Comparison of ENCODE assay signal across 21 cellular contexts in the genomic region with DNA sequence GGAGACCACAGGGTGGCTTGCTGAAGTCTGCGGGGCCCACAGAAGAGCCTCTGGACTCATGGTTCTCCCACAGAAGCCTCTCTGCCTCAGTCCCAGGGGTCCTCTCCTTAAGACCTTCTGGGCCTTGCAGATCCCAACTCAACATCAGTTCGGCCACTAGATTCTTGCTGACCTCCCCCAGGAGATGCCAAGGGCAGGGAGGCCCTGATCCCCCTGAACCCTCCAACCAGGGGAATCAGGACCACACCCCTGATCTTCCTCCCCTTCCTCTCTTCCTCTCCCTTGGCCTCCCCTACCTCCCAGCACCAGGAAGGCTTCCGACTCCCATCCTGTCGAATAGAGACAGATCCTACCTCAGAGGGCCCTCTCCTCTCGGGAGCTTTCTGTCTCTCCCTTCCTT. TPM values are rescaled to one million over a fixed set of nuclear protein-coding genes. Genes with fewer than 3 reads are reported as not detected.
"Had no signal": no experiment of that assay in that cellular context is flagged by ENCODE, and none has a peak within 500 bp of the region (broad histone marks: within the 10 kb centered on the region; RNA-seq: fewer than 3 reads in every experiment).

No MANE protein-coding gene starts in this region.

- H3K27me3 ChIP-seq: MG63, SJSA1 had no signal

- H3K27ac ChIP-seq: SJSA1 had no signal

- H3K36me3 ChIP-seq: MG63, SJSA1 had no signal

- H3K9me3 ChIP-seq: MG63, SJSA1 had no signal

- H3K4me1 ChIP-seq: SJSA1 had no signal

- DNase-seq: activated CD4-positive, alpha-beta T cell treated with anti-CD3 and anti-CD28 coated beads, Interleukin-2, amount 50 U/mL, for 1 hour; activated CD8-positive, alpha-beta T cell treated with anti-CD3 and anti-CD28 coated beads for 36 hours; activated effector memory CD4-positive, alpha-beta T cell treated with Interleukin-2 at 50 U/mL for 16 hours; activated naive CD4-positive, alpha-beta T cell treated with Interleukin-2 at 50 U/mL for 16 hours; activated T-cell treated with anti-CD3 and anti-CD28 coated beads, Interleukin-2, amount 50 U/mL, for 24 hours; amygdala; MG63; NCI-H1105; NCI-H1436 treated with DMSO at 0.1 percent for 48 hours; NCI-H187; NCI-H2081 treated with DMSO at 0.1 percent for 48 hours; NCI-H446; NCI-H524; PC-3; SHP77; SW 1271 had no signal

- FAIRE-seq: astrocyte, RCC 7860 had no signal

- H3K4me3 ChIP-seq: MG63, SJSA1 had no signal

RNA-seq across cellular contexts. Expression of a gene that starts 53.4 kb away (rescaled TPM):
- total RNA-seq: activated CD8-positive, alpha-beta T cell treated with anti-CD3 and anti-CD28 coated beads for 36 hours; activated naive CD4-positive, alpha-beta T cell treated with anti-CD3 and anti-CD28 coated beads, Interleukin-2, amount 50 U/mL, for 72 hours; activated T-helper 1 cell treated with anti-CD3 and anti-CD28 coated beads, Interleukin-12 subunit alpha, Interleukin-12 subunit beta, Interleukin-2, Interleukin-4 antibody, amounts not matched to agents 30 ng/mL and 10 ng/mL and 1 ng/mL, durations not matched to agents 14 hours and 24 hours and 36 hours; PC-3; SJSA1 had no signal
